ENCODE assay signal across 1 cellular context in genomic region chrX:40414335-40414734, GRCh38.
TF ChIP-seq lines count a peak whose summit lies in the region.

No MANE protein-coding gene starts in this region.

TF ChIP-seq in WTC11, 78 proteins besides CTCF, POLR2A, EP300 and RAD21 (continued from another document):
- no peak for TF ChIP-seq PRRX2 (CRISPR knock-in tag; IDR thresholded peaks at IDR 0.05)
- TF ChIP-seq RELA (CRISPR knock-in tag; IDR thresholded peaks at IDR 0.05; ENCODE audit: borderline replicate concordance) = no peak
- TF ChIP-seq JAZF1 (CRISPR knock-in tag; IDR thresholded peaks at IDR 0.05) = no peak
- no peak for TF ChIP-seq FOXJ3 (CRISPR knock-in tag; IDR thresholded peaks at IDR 0.05; ENCODE audit: borderline replicate concordance)
- no peak for TF ChIP-seq CREB1 (CRISPR knock-in tag; IDR thresholded peaks at IDR 0.05)
- no peak for TF ChIP-seq ELF4 (CRISPR knock-in tag; IDR thresholded peaks at IDR 0.05; ENCODE audit: low read depth)
- TF ChIP-seq NR3C1 (CRISPR knock-in tag; conservative IDR thresholded peaks at IDR 0.05; ENCODE audit: low read depth) = no peak
- no peak for TF ChIP-seq TEAD4 (CRISPR knock-in tag; IDR thresholded peaks at IDR 0.05)
- TF ChIP-seq E2F5 (CRISPR knock-in tag; IDR thresholded peaks at IDR 0.05) = no peak
- no peak for TF ChIP-seq ZBTB21 (CRISPR knock-in tag; IDR thresholded peaks at IDR 0.05; ENCODE audit: borderline replicate concordance)
